ENCODE assay signal across 1 cellular context in the genomic region with DNA sequence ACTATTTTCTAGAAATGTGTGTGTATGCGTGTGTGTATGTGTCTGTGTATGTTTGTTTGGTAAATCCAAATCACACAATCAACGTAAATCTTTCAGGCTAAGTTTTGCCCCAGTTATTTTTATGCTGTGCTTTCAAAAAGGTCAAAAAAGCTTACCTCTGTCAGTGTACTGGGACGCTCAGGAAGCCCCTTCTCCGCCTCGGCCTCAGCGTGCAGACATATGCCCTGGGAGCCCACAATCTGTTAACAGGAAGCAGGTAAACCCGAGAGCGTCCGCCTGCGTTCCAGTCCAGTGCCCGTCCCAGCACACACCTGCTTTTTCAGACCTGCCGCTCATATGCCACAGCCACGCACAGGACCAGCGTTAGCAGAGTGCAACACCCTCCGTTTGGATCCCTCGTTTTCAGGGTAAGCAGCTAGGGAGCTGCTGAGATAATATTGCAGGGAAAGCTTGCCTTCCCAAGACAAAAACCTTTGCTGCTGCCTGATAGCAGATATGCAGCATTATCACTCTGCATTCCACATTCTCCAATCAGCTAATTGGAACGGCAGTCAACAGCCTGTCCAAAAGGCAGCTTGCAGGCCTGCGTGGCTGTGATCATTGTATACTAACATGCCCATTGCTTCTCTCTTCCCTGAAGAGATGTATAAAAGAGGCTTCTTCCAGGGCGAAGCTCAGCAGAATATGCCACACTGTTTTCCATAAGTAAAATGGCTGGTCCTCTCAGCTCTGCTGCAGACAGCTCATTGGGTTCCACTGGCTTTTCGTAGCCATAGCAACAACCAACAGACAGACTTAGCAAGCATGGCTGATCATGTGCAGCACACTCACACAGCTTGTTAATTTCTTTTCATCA.
TF ChIP-seq lines count a peak whose summit lies in the region.

A gene with protein sequence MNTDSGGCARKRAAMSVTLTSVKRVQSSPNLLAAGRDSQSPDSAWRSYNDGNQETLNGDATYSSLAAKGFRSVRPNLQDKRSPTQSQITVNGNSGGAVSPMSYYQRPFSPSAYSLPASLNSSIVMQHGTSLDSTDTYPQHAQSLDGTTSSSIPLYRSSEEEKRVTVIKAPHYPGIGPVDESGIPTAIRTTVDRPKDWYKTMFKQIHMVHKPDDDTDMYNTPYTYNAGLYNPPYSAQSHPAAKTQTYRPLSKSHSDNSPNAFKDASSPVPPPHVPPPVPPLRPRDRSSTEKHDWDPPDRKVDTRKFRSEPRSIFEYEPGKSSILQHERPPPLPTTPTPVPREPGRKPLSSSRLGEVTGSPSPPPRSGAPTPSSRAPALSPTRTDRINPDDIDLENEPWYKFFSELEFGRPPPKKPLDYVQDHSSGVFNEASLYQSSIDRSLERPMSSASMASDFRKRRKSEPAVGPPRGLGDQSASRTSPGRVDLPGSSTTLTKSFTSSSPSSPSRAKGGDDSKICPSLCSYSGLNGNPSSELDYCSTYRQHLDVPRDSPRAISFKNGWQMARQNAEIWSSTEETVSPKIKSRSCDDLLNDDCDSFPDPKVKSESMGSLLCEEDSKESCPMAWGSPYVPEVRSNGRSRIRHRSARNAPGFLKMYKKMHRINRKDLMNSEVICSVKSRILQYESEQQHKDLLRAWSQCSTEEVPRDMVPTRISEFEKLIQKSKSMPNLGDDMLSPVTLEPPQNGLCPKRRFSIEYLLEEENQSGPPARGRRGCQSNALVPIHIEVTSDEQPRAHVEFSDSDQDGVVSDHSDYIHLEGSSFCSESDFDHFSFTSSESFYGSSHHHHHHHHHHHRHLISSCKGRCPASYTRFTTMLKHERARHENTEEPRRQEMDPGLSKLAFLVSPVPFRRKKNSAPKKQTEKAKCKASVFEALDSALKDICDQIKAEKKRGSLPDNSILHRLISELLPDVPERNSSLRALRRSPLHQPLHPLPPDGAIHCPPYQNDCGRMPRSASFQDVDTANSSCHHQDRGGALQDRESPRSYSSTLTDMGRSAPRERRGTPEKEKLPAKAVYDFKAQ (N-terminal part only) (minus strand): TSS at position 686 of the 856 bp plus-strand sequence. CDS start 121,623 bp downstream, outside the sequence.

TF ChIP-seq in HepG2, 621 proteins besides CTCF, POLR2A, EP300 and RAD21 (continued from another document and continues in another):
- TF ChIP-seq, protein P1, sequence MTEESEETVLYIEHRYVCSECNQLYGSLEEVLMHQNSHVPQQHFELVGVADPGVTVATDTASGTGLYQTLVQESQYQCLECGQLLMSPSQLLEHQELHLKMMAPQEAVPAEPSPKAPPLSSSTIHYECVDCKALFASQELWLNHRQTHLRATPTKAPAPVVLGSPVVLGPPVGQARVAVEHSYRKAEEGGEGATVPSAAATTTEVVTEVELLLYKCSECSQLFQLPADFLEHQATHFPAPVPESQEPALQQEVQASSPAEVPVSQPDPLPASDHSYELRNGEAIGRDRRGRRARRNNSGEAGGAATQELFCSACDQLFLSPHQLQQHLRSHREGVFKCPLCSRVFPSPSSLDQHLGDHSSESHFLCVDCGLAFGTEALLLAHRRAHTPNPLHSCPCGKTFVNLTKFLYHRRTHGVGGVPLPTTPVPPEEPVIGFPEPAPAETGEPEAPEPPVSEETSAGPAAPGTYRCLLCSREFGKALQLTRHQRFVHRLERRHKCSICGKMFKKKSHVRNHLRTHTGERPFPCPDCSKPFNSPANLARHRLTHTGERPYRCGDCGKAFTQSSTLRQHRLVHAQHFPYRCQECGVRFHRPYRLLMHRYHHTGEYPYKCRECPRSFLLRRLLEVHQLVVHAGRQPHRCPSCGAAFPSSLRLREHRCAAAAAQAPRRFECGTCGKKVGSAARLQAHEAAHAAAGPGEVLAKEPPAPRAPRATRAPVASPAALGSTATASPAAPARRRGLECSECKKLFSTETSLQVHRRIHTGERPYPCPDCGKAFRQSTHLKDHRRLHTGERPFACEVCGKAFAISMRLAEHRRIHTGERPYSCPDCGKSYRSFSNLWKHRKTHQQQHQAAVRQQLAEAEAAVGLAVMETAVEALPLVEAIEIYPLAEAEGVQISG (CRISPR knock-in tag; IDR thresholded peaks at IDR 0.05): peak; percentile 28; the same call in 1 of the 2 replicates
- TF ChIP-seq, protein P2, sequence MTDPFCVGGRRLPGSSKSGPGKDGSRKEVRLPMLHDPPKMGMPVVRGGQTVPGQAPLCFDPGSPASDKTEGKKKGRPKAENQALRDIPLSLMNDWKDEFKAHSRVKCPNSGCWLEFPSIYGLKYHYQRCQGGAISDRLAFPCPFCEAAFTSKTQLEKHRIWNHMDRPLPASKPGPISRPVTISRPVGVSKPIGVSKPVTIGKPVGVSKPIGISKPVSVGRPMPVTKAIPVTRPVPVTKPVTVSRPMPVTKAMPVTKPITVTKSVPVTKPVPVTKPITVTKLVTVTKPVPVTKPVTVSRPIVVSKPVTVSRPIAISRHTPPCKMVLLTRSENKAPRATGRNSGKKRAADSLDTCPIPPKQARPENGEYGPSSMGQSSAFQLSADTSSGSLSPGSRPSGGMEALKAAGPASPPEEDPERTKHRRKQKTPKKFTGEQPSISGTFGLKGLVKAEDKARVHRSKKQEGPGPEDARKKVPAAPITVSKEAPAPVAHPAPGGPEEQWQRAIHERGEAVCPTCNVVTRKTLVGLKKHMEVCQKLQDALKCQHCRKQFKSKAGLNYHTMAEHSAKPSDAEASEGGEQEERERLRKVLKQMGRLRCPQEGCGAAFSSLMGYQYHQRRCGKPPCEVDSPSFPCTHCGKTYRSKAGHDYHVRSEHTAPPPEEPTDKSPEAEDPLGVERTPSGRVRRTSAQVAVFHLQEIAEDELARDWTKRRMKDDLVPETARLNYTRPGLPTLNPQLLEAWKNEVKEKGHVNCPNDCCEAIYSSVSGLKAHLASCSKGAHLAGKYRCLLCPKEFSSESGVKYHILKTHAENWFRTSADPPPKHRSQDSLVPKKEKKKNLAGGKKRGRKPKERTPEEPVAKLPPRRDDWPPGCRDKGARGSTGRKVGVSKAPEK (CRISPR knock-in tag; IDR thresholded peaks at IDR 0.05; ENCODE audit: borderline replicate concordance): 0 out of 2 replicates have a peak, but pooled peaks have one; percentile 66
- TF ChIP-seq, protein P3, sequence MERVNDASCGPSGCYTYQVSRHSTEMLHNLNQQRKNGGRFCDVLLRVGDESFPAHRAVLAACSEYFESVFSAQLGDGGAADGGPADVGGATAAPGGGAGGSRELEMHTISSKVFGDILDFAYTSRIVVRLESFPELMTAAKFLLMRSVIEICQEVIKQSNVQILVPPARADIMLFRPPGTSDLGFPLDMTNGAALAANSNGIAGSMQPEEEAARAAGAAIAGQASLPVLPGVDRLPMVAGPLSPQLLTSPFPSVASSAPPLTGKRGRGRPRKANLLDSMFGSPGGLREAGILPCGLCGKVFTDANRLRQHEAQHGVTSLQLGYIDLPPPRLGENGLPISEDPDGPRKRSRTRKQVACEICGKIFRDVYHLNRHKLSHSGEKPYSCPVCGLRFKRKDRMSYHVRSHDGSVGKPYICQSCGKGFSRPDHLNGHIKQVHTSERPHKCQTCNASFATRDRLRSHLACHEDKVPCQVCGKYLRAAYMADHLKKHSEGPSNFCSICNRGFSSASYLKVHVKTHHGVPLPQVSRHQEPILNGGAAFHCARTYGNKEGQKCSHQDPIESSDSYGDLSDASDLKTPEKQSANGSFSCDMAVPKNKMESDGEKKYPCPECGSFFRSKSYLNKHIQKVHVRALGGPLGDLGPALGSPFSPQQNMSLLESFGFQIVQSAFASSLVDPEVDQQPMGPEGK (CRISPR knock-in tag; IDR thresholded peaks at IDR 0.05): 0 out of 2 replicates have a peak, but pooled peaks have one; percentile 17
- TF ChIP-seq, protein P4, sequence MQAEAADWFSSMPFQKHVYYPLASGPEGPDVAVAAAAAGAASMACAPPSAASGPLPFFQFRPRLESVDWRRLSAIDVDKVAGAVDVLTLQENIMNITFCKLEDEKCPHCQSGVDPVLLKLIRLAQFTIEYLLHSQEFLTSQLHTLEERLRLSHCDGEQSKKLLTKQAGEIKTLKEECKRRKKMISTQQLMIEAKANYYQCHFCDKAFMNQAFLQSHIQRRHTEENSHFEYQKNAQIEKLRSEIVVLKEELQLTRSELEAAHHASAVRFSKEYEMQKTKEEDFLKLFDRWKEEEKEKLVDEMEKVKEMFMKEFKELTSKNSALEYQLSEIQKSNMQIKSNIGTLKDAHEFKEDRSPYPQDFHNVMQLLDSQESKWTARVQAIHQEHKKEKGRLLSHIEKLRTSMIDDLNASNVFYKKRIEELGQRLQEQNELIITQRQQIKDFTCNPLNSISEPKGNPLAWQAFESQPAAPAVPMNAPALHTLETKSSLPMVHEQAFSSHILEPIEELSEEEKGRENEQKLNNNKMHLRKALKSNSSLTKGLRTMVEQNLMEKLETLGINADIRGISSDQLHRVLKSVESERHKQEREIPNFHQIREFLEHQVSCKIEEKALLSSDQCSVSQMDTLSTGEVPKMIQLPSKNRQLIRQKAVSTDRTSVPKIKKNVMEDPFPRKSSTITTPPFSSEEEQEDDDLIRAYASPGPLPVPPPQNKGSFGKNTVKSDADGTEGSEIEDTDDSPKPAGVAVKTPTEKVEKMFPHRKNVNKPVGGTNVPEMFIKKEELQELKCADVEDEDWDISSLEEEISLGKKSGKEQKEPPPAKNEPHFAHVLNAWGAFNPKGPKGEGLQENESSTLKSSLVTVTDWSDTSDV (CRISPR knock-in tag; IDR thresholded peaks at IDR 0.05): no peak
- no peak for TF ChIP-seq ZNF343 (CRISPR knock-in tag; IDR thresholded peaks at IDR 0.05)
- no peak for TF ChIP-seq NFRKB (IDR thresholded peaks at IDR 0.05)
- TF ChIP-seq BCL6 (CRISPR knock-in tag; IDR thresholded peaks at IDR 0.05): no peak
- TF ChIP-seq HOXA3 (CRISPR knock-in tag; IDR thresholded peaks at IDR 0.05): no peak; the same call in 1 of the 2 replicates
- TF ChIP-seq TCF7L2 (IDR thresholded peaks at IDR 0.05; ENCODE audit: low read depth, low read length): peak; percentile 11; the same call in 1 of the 2 replicates
- TF ChIP-seq KDM1A (CRISPR knock-in tag; IDR thresholded peaks at IDR 0.05): no peak
- TF ChIP-seq, protein P5, sequence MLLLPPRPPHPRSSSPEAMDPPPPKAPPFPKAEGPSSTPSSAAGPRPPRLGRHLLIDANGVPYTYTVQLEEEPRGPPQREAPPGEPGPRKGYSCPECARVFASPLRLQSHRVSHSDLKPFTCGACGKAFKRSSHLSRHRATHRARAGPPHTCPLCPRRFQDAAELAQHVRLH (CRISPR knock-in tag; IDR thresholded peaks at IDR 0.05; ENCODE audit: borderline replicate concordance, low read depth): no peak
- TF ChIP-seq ZNF543 (CRISPR knock-in tag; IDR thresholded peaks at IDR 0.05): no peak
- no peak for TF ChIP-seq ZNF263 (CRISPR knock-in tag; IDR thresholded peaks at IDR 0.05)
- TF ChIP-seq, protein P6, sequence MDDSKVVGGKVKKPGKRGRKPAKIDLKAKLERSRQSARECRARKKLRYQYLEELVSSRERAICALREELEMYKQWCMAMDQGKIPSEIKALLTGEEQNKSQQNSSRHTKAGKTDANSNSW (CRISPR knock-in tag; IDR thresholded peaks at IDR 0.05; ENCODE audit: borderline replicate concordance): no peak
- TF ChIP-seq, protein P7, sequence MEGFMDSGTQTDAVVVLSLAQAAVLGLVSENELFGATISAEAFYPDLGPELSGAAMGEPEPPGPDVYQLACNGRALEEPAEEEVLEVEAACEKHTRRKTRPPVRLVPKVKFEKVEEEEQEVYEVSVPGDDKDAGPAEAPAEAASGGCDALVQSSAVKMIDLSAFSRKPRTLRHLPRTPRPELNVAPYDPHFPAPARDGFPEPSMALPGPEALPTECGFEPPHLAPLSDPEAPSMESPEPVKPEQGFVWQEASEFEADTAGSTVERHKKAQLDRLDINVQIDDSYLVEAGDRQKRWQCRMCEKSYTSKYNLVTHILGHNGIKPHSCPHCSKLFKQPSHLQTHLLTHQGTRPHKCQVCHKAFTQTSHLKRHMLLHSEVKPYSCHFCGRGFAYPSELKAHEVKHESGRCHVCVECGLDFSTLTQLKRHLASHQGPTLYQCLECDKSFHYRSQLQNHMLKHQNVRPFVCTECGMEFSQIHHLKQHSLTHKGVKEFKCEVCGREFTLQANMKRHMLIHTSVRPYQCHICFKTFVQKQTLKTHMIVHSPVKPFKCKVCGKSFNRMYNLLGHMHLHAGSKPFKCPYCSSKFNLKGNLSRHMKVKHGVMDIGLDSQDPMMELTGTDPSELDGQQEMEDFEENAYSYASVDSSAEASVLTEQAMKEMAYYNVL (CRISPR knock-in tag; IDR thresholded peaks at IDR 0.05; ENCODE audit: borderline replicate concordance): peak; percentile 43; the same call in 1 of the 2 replicates
- TF ChIP-seq, protein P8, sequence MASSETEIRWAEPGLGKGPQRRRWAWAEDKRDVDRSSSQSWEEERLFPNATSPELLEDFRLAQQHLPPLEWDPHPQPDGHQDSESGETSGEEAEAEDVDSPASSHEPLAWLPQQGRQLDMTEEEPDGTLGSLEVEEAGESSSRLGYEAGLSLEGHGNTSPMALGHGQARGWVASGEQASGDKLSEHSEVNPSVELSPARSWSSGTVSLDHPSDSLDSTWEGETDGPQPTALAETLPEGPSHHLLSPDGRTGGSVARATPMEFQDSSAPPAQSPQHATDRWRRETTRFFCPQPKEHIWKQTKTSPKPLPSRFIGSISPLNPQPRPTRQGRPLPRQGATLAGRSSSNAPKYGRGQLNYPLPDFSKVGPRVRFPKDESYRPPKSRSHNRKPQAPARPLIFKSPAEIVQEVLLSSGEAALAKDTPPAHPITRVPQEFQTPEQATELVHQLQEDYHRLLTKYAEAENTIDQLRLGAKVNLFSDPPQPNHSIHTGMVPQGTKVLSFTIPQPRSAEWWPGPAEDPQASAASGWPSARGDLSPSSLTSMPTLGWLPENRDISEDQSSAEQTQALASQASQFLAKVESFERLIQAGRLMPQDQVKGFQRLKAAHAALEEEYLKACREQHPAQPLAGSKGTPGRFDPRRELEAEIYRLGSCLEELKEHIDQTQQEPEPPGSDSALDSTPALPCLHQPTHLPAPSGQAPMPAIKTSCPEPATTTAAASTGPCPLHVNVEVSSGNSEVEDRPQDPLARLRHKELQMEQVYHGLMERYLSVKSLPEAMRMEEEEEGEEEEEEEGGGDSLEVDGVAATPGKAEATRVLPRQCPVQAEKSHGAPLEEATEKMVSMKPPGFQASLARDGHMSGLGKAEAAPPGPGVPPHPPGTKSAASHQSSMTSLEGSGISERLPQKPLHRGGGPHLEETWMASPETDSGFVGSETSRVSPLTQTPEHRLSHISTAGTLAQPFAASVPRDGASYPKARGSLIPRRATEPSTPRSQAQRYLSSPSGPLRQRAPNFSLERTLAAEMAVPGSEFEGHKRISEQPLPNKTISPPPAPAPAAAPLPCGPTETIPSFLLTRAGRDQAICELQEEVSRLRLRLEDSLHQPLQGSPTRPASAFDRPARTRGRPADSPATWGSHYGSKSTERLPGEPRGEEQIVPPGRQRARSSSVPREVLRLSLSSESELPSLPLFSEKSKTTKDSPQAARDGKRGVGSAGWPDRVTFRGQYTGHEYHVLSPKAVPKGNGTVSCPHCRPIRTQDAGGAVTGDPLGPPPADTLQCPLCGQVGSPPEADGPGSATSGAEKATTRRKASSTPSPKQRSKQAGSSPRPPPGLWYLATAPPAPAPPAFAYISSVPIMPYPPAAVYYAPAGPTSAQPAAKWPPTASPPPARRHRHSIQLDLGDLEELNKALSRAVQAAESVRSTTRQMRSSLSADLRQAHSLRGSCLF (CRISPR knock-in tag; IDR thresholded peaks at IDR 0.05; ENCODE audit: borderline replicate concordance): no peak
- TF ChIP-seq FOXA3 (CRISPR knock-in tag; IDR thresholded peaks at IDR 0.05): no peak
- no peak for TF ChIP-seq ZFP36L1 (CRISPR knock-in tag; IDR thresholded peaks at IDR 0.05)
- TF ChIP-seq ZNF333 (CRISPR knock-in tag; IDR thresholded peaks at IDR 0.05; ENCODE audit: borderline replicate concordance): no peak
- no peak; the same call in 1 of the 2 replicates for TF ChIP-seq STAG1 (CRISPR knock-in tag; IDR thresholded peaks at IDR 0.05)
- TF ChIP-seq ZNF747 (CRISPR knock-in tag; IDR thresholded peaks at IDR 0.05; ENCODE audit: borderline replicate concordance): 0 out of 2 replicates have a peak, but pooled peaks have one; percentile 67
- TF ChIP-seq ZNF557 (CRISPR knock-in tag; IDR thresholded peaks at IDR 0.05): no peak
